ENCODE assay signal across 1 cellular context in the genomic region with DNA sequence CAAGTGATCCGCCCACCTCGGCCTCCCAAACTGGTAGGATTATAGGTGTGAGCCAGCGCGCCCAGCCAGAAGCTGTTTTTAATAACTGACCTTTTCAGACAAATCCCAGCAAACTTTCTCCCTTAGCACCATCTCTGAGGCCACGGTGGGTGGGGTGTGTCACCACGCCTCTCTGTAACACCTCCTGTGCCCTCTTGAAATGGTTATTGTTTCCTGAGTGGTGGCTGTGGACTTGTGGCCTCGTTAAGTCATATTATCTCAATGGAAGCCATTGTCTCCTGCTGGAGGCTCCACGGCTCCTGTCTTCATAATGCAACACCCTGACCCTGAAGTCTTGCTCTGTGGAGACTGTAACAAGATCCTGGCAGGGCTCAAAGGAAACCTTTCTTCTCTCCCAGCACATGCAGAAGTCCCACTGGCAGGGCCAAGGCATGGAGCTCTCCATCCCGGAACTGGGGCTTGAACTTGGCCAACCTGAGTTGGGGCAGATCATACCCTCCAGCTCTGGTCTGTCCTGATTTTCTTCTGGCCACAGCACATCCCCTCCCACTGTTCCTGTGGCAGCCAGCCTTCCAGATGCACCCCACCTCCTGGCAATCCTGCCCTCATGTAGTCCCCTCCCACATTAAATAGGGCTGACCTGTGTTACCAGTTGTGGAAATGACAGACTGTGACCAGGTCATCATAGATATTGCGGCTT.
TF ChIP-seq lines count a peak whose summit lies in the region.

No MANE protein-coding gene starts in this region.

TF ChIP-seq in HepG2, 621 proteins besides CTCF, POLR2A, EP300 and RAD21 (continued from another document and continues in another):
- TF ChIP-seq, protein P1, sequence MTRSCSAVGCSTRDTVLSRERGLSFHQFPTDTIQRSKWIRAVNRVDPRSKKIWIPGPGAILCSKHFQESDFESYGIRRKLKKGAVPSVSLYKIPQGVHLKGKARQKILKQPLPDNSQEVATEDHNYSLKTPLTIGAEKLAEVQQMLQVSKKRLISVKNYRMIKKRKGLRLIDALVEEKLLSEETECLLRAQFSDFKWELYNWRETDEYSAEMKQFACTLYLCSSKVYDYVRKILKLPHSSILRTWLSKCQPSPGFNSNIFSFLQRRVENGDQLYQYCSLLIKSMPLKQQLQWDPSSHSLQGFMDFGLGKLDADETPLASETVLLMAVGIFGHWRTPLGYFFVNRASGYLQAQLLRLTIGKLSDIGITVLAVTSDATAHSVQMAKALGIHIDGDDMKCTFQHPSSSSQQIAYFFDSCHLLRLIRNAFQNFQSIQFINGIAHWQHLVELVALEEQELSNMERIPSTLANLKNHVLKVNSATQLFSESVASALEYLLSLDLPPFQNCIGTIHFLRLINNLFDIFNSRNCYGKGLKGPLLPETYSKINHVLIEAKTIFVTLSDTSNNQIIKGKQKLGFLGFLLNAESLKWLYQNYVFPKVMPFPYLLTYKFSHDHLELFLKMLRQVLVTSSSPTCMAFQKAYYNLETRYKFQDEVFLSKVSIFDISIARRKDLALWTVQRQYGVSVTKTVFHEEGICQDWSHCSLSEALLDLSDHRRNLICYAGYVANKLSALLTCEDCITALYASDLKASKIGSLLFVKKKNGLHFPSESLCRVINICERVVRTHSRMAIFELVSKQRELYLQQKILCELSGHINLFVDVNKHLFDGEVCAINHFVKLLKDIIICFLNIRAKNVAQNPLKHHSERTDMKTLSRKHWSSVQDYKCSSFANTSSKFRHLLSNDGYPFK (CRISPR knock-in tag; IDR thresholded peaks at IDR 0.05; ENCODE audit: borderline replicate concordance): no peak
- no peak for TF ChIP-seq THYN1 (CRISPR knock-in tag; IDR thresholded peaks at IDR 0.05; ENCODE audit: borderline replicate concordance, low read depth)
- TF ChIP-seq ZNF10 (CRISPR knock-in tag; IDR thresholded peaks at IDR 0.05; ENCODE audit: borderline replicate concordance, low read depth): no peak
- TF ChIP-seq ZNF263 (CRISPR knock-in tag; IDR thresholded peaks at IDR 0.05): no peak
- TF ChIP-seq, protein P2, sequence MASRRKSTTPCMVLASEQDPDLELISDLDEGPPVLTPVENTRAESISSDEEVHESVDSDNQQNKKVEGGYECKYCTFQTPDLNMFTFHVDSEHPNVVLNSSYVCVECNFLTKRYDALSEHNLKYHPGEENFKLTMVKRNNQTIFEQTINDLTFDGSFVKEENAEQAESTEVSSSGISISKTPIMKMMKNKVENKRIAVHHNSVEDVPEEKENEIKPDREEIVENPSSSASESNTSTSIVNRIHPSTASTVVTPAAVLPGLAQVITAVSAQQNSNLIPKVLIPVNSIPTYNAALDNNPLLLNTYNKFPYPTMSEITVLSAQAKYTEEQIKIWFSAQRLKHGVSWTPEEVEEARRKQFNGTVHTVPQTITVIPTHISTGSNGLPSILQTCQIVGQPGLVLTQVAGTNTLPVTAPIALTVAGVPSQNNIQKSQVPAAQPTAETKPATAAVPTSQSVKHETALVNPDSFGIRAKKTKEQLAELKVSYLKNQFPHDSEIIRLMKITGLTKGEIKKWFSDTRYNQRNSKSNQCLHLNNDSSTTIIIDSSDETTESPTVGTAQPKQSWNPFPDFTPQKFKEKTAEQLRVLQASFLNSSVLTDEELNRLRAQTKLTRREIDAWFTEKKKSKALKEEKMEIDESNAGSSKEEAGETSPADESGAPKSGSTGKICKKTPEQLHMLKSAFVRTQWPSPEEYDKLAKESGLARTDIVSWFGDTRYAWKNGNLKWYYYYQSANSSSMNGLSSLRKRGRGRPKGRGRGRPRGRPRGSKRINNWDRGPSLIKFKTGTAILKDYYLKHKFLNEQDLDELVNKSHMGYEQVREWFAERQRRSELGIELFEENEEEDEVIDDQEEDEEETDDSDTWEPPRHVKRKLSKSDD (CRISPR knock-in tag; IDR thresholded peaks at IDR 0.05; ENCODE audit: low read depth): no peak; the same call in 1 of the 2 replicates
- TF ChIP-seq, protein P3, sequence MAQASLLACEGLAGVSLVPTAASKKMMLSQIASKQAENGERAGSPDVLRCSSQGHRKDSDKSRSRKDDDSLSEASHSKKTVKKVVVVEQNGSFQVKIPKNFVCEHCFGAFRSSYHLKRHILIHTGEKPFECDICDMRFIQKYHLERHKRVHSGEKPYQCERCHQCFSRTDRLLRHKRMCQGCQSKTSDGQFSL (CRISPR knock-in tag; IDR thresholded peaks at IDR 0.05): no peak
- no peak for TF ChIP-seq ZNF713 (CRISPR knock-in tag; IDR thresholded peaks at IDR 0.05)
- TF ChIP-seq NFYC (CRISPR knock-in tag; IDR thresholded peaks at IDR 0.05): 0 out of 2 replicates have a peak, but pooled peaks have one; percentile 17
- TF ChIP-seq ATF7 (IDR thresholded peaks at IDR 0.05): no peak
- TF ChIP-seq ATF7 (CRISPR knock-in tag; IDR thresholded peaks at IDR 0.05): no peak
- no peak for TF ChIP-seq ZBTB20 (CRISPR knock-in tag; IDR thresholded peaks at IDR 0.05; ENCODE audit: borderline replicate concordance, low read depth)
- no peak; the same call in 1 of the 2 replicates for TF ChIP-seq NKX3-1 (CRISPR knock-in tag; IDR thresholded peaks at IDR 0.05)
- no peak for TF ChIP-seq IKZF4 (CRISPR knock-in tag; IDR thresholded peaks at IDR 0.05; ENCODE audit: borderline replicate concordance, low read depth, not compliant biosample characterization)
- TF ChIP-seq, protein P4, sequence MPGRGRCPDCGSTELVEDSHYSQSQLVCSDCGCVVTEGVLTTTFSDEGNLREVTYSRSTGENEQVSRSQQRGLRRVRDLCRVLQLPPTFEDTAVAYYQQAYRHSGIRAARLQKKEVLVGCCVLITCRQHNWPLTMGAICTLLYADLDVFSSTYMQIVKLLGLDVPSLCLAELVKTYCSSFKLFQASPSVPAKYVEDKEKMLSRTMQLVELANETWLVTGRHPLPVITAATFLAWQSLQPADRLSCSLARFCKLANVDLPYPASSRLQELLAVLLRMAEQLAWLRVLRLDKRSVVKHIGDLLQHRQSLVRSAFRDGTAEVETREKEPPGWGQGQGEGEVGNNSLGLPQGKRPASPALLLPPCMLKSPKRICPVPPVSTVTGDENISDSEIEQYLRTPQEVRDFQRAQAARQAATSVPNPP (CRISPR knock-in tag; IDR thresholded peaks at IDR 0.05): no peak
- TF ChIP-seq ARNT2 (CRISPR knock-in tag; IDR thresholded peaks at IDR 0.05; ENCODE audit: low read depth): 0 out of 2 replicates have a peak, but pooled peaks have one; percentile 55
- peak; percentile 32; the same call in 1 of the 2 replicates for TF ChIP-seq PHF8 (CRISPR knock-in tag; IDR thresholded peaks at IDR 0.05)
- no peak for TF ChIP-seq ZNF20 (CRISPR knock-in tag; IDR thresholded peaks at IDR 0.05)
- TF ChIP-seq, protein P5, sequence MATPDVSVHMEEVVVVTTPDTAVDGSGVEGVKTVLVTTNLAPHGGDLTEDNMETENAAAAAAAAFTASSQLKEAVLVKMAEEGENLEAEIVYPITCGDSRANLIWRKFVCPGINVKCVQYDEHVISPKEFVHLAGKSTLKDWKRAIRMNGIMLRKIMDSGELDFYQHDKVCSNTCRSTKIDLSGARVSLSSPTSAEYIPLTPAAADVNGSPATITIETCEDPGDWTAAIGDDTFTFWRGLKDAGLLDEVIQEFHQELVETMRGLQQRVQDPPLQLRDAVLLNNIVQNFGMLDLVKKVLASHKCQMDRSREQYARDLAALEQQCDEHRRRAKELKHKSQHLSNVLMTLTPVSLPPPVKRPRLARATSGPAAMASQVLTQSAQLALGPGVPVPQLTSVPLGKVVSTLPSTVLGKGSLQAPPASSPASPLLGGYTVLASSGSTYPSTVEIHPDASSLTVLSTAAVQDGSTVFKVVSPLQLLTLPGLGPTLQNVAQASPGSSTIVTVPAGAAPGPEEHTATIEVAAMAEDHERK (CRISPR knock-in tag; IDR thresholded peaks at IDR 0.05; ENCODE audit: low read depth): no peak
- no peak for TF ChIP-seq ISX (CRISPR knock-in tag; conservative IDR thresholded peaks at IDR 0.05)
- no peak for TF ChIP-seq TP53 (CRISPR knock-in tag; conservative IDR thresholded peaks at IDR 0.05)
- no peak for TF ChIP-seq XRCC5 (optimal IDR thresholded peaks at IDR 0.05; ENCODE audit: low read length)
- peak; percentile 68 for TF ChIP-seq PHF21A (CRISPR knock-in tag; IDR thresholded peaks at IDR 0.05)
- no peak for TF ChIP-seq KMT2A (CRISPR knock-in tag; IDR thresholded peaks at IDR 0.05)
- peak; percentile 37; the same call in 1 of the 2 replicates for TF ChIP-seq PITX1 (CRISPR knock-in tag; IDR thresholded peaks at IDR 0.05)
- no peak for TF ChIP-seq ZNF570 (CRISPR knock-in tag; IDR thresholded peaks at IDR 0.05; ENCODE audit: borderline replicate concordance)
- 0 out of 2 replicates have a peak, but pooled peaks have one; percentile 39 for TF ChIP-seq ATF7-NPFF (CRISPR knock-in tag; IDR thresholded peaks at IDR 0.05; ENCODE audit: low read depth)
- no peak for TF ChIP-seq BHLHE40 (IDR thresholded peaks at IDR 0.05; ENCODE audit: low read length)
- TF ChIP-seq HNRNPUL1 (IDR thresholded peaks at IDR 0.05; ENCODE audit: low read depth, low read length): no peak
- peak; percentile 90 for TF ChIP-seq SP5 (CRISPR knock-in tag; IDR thresholded peaks at IDR 0.05; ENCODE audit: borderline replicate concordance, low read depth)
- TF ChIP-seq HNRNPL (IDR thresholded peaks at IDR 0.05; ENCODE audit: low read depth, low read length): peak; percentile 59; the same call in 1 of the 2 replicates
- TF ChIP-seq, protein P6, sequence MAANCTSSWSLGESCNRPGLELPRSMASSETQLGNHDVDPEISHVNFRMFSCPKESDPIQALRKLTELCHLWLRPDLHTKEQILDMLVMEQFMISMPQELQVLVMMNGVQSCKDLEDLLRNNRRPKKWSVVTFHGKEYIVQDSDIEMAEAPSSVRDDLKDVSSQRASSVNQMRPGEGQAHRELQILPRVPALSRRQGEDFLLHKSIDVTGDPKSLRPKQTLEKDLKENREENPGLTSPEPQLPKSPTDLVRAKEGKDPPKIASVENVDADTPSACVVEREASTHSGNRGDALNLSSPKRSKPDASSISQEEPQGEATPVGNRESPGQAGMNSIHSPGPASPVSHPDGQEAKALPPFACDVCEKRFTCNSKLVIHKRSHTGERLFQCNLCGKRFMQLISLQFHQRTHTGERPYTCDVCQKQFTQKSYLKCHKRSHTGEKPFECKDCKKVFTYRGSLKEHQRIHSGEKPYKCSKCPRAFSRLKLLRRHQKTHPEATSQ (CRISPR knock-in tag; IDR thresholded peaks at IDR 0.05; ENCODE audit: borderline replicate concordance): no peak
- TF ChIP-seq, protein P7, sequence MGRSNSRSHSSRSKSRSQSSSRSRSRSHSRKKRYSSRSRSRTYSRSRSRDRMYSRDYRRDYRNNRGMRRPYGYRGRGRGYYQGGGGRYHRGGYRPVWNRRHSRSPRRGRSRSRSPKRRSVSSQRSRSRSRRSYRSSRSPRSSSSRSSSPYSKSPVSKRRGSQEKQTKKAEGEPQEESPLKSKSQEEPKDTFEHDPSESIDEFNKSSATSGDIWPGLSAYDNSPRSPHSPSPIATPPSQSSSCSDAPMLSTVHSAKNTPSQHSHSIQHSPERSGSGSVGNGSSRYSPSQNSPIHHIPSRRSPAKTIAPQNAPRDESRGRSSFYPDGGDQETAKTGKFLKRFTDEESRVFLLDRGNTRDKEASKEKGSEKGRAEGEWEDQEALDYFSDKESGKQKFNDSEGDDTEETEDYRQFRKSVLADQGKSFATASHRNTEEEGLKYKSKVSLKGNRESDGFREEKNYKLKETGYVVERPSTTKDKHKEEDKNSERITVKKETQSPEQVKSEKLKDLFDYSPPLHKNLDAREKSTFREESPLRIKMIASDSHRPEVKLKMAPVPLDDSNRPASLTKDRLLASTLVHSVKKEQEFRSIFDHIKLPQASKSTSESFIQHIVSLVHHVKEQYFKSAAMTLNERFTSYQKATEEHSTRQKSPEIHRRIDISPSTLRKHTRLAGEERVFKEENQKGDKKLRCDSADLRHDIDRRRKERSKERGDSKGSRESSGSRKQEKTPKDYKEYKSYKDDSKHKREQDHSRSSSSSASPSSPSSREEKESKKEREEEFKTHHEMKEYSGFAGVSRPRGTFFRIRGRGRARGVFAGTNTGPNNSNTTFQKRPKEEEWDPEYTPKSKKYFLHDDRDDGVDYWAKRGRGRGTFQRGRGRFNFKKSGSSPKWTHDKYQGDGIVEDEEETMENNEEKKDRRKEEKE (IDR thresholded peaks at IDR 0.05): no peak
- 0 out of 2 replicates have a peak, but pooled peaks have one; percentile 13 for TF ChIP-seq HIVEP1 (CRISPR knock-in tag; IDR thresholded peaks at IDR 0.05)
- TF ChIP-seq, protein P8, sequence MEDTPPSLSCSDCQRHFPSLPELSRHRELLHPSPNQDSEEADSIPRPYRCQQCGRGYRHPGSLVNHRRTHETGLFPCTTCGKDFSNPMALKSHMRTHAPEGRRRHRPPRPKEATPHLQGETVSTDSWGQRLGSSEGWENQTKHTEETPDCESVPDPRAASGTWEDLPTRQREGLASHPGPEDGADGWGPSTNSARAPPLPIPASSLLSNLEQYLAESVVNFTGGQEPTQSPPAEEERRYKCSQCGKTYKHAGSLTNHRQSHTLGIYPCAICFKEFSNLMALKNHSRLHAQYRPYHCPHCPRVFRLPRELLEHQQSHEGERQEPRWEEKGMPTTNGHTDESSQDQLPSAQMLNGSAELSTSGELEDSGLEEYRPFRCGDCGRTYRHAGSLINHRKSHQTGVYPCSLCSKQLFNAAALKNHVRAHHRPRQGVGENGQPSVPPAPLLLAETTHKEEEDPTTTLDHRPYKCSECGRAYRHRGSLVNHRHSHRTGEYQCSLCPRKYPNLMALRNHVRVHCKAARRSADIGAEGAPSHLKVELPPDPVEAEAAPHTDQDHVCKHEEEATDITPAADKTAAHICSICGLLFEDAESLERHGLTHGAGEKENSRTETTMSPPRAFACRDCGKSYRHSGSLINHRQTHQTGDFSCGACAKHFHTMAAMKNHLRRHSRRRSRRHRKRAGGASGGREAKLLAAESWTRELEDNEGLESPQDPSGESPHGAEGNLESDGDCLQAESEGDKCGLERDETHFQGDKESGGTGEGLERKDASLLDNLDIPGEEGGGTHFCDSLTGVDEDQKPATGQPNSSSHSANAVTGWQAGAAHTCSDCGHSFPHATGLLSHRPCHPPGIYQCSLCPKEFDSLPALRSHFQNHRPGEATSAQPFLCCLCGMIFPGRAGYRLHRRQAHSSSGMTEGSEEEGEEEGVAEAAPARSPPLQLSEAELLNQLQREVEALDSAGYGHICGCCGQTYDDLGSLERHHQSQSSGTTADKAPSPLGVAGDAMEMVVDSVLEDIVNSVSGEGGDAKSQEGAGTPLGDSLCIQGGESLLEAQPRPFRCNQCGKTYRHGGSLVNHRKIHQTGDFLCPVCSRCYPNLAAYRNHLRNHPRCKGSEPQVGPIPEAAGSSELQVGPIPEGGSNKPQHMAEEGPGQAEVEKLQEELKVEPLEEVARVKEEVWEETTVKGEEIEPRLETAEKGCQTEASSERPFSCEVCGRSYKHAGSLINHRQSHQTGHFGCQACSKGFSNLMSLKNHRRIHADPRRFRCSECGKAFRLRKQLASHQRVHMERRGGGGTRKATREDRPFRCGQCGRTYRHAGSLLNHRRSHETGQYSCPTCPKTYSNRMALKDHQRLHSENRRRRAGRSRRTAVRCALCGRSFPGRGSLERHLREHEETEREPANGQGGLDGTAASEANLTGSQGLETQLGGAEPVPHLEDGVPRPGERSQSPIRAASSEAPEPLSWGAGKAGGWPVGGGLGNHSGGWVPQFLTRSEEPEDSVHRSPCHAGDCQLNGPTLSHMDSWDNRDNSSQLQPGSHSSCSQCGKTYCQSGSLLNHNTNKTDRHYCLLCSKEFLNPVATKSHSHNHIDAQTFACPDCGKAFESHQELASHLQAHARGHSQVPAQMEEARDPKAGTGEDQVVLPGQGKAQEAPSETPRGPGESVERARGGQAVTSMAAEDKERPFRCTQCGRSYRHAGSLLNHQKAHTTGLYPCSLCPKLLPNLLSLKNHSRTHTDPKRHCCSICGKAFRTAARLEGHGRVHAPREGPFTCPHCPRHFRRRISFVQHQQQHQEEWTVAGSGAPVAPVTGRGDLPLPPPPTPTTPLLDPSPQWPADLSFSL (CRISPR knock-in tag; IDR thresholded peaks at IDR 0.05): no peak
- peak; percentile 66; the same call in 1 of the 2 replicates for TF ChIP-seq CCDC6 (CRISPR knock-in tag; IDR thresholded peaks at IDR 0.05)
- TF ChIP-seq ZNF136 (CRISPR knock-in tag; IDR thresholded peaks at IDR 0.05; ENCODE audit: low read depth): no peak
